8 cellular contexts compared by ENCODE assay signal in the genomic region with DNA sequence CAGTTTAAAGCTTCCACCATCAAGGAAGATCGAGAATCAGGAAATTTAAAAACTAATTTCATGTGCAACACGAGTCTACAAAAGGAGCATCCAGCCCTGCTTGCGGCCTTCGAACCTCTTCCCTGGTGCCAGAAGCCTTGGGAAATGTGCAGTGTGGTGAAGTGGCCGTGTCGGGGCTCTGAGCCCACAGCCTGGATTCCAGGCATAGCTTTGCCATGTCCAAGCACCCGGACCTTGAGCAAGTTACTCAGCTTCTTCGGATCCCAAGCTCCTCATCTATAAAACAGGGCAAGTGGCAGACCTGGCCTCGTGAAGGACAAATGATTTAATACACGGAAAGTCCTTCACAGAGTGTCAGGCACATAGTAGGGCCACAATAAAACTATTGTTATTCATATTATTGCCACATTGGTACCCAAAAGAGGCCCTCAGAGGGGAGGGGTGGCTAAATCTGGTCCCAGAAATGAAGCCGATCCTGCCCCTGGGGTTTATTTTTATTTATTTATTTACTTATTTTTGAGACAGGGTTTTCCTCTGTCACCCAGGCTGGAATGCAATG. TPM values are rescaled to one million over a fixed set of nuclear protein-coding genes. Genes with fewer than 3 reads are reported as not detected.
A peak's percentile ranks its signal among the peaks of the same experiment; 100 is the strongest.
DNase-seq lines count a peak whose midpoint lies in the region; ATAC-seq and TF ChIP-seq lines count a peak whose summit lies in the region.

No MANE protein-coding gene starts in this region.

- CTCF ChIA-PET in activated CD8-positive, alpha-beta T cell treated with anti-CD3 and anti-CD28 coated beads for 36 hours (lab: Charles Lee), result interaction anchor here (0.9 to 1.9 kb wide), 3 partner anchors 15 to 142 kb away, joined by 3 to 6 read pairs (median 4); no protein-coding TSS in a partner anchor
- CTCF ChIA-PET in activated CD8-positive, alpha-beta T cell treated with anti-CD3 and anti-CD28 coated beads, Interleukin-2, amount 10 ng/mL, durations not matched to agents 7 days and 5 days (lab: Charles Lee), result interaction anchor here (0.8 to 1.3 kb wide), 2 partner anchors 38 to 77 kb away, joined by 3 read pairs; no protein-coding TSS in a partner anchor
- CTCF ChIA-PET in WTC11 (lab: Charles Lee), result interaction anchor here (1.0 to 1.5 kb wide), 4 partner anchors 9 to 77 kb away, joined by 3 read pairs; no protein-coding TSS in a partner anchor

- H3K4me2 ChIP-seq in skeletal muscle satellite cell (ENCODE audit: low read length), result no peak overlapping the region

- intact Hi-C loops in activated CD8-positive, alpha-beta T cell treated with anti-CD3 and anti-CD28 coated beads for 36 hours (cut with micrococcal nuclease), result no loop called here
- intact Hi-C loops in activated T-helper 1 cell treated with anti-CD3 and anti-CD28 coated beads, Interleukin-12 subunit alpha, Interleukin-12 subunit beta, Interleukin-2, Interleukin-4 antibody, amounts not matched to agents 30 ng/mL and 10 ng/mL and 1 ng/mL, durations not matched to agents 14 hours and 24 hours and 36 hours (cut with micrococcal nuclease), result no loop called here

- ATAC-seq in activated CD8-positive, alpha-beta T cell treated with anti-CD3 and anti-CD28 coated beads for 36 hours, result no peak
- ATAC-seq in activated CD8-positive, alpha-beta T cell treated with anti-CD3 and anti-CD28 coated beads, Interleukin-2, amount 10 ng/mL, durations not matched to agents 7 days and 5 days, result no peak
- no peak; the same call in 1 of the 2 replicates for ATAC-seq in WTC11
- ATAC-seq in HG03159 (IDR thresholded peaks at IDR 0.05; ENCODE audit: unreplicated experiment), result no peak

- POLR2A ChIA-PET in activated CD8-positive, alpha-beta T cell treated with anti-CD3 and anti-CD28 coated beads for 36 hours (lab: Charles Lee), result interaction anchor here (1.4 kb wide), 1 partner anchor 29 kb away, joined by 3 read pairs; no protein-coding TSS in a partner anchor
- POLR2A ChIA-PET in activated CD8-positive, alpha-beta T cell treated with anti-CD3 and anti-CD28 coated beads, Interleukin-2, amount 10 ng/mL, durations not matched to agents 7 days and 5 days (lab: Charles Lee), result interaction anchor here (1.5 kb wide), 1 partner anchor 19 kb away, joined by 3 read pairs; no protein-coding TSS in a partner anchor
- POLR2A ChIA-PET in WTC11 (lab: Charles Lee), result interaction anchor here (0.8 kb wide), 1 partner anchor 18 kb away, joined by 4 read pairs; no protein-coding TSS in a partner anchor

- H3K36me3 ChIP-seq in skeletal muscle satellite cell (ENCODE audit: insufficient read depth, low read length), result peaks cover 36% of the 10 kb centered on the region

- peaks cover 20% of the 10 kb centered on the region for H3K4me1 ChIP-seq in skeletal muscle satellite cell (ENCODE audit: control insufficient read depth, insufficient read depth, low read length)

- peak overlapping the region; percentile 30 for H3K9ac ChIP-seq in skeletal muscle satellite cell (ENCODE audit: low read depth, low read length)

- no peak for DNase-seq in activated CD8-positive, alpha-beta T cell treated with anti-CD3 and anti-CD28 coated beads for 36 hours
- no peak for DNase-seq in activated CD8-positive, alpha-beta T cell treated with anti-CD3 and anti-CD28 coated beads, Interleukin-2, amount 10 ng/mL, durations not matched to agents 7 days and 5 days
- DNase-seq in WTC11 (ENCODE audit: low spot score) (no peak), foreskin fibroblast (peak; percentile 49 to 72), NCI-H1436 (lab: John Stamatoyannopoulos, UW) (no peak)
- no peak for DNase-seq in activated T-helper 1 cell treated with anti-CD3 and anti-CD28 coated beads, Interleukin-12 subunit alpha, Interleukin-12 subunit beta, Interleukin-2, Interleukin-4 antibody, amounts not matched to agents 30 ng/mL and 10 ng/mL and 1 ng/mL, durations not matched to agents 14 hours and 24 hours and 36 hours (ENCODE audit: low spot score)

- peaks cover 62% of the 10 kb centered on the region for H3K4me1 Mint-ChIP-seq in activated CD8-positive, alpha-beta T cell treated with anti-CD3 and anti-CD28 coated beads for 36 hours (ENCODE audit: low read depth)
- H3K4me1 Mint-ChIP-seq in activated CD8-positive, alpha-beta T cell treated with anti-CD3 and anti-CD28 coated beads, Interleukin-2, amount 10 ng/mL, durations not matched to agents 7 days and 5 days (ENCODE audit: low read depth), result peaks cover 74% of the 10 kb centered on the region
- peaks cover 15% of the 10 kb centered on the region for H3K4me1 Mint-ChIP-seq in WTC11
- H3K4me1 Mint-ChIP-seq in activated T-helper 1 cell treated with anti-CD3 and anti-CD28 coated beads, Interleukin-12 subunit alpha, Interleukin-12 subunit beta, Interleukin-2, Interleukin-4 antibody, amounts not matched to agents 30 ng/mL and 10 ng/mL and 1 ng/mL, durations not matched to agents 14 hours and 24 hours and 36 hours (ENCODE audit: low read depth), result peaks cover 49% of the 10 kb centered on the region

- no peaks in the 10 kb centered on the region for H3K27me3 ChIP-seq in skeletal muscle satellite cell (ENCODE audit: control insufficient read depth, insufficient read depth, low read length)

- H3K9me3 Mint-ChIP-seq in activated CD8-positive, alpha-beta T cell treated with anti-CD3 and anti-CD28 coated beads for 36 hours, result no peaks in the 10 kb centered on the region
- H3K9me3 Mint-ChIP-seq in activated CD8-positive, alpha-beta T cell treated with anti-CD3 and anti-CD28 coated beads, Interleukin-2, amount 10 ng/mL, durations not matched to agents 7 days and 5 days (ENCODE audit: insufficient read depth), result no peaks in the 10 kb centered on the region
- no peaks in the 10 kb centered on the region for H3K9me3 Mint-ChIP-seq in WTC11
- no peaks in the 10 kb centered on the region for H3K9me3 Mint-ChIP-seq in activated T-helper 1 cell treated with anti-CD3 and anti-CD28 coated beads, Interleukin-12 subunit alpha, Interleukin-12 subunit beta, Interleukin-2, Interleukin-4 antibody, amounts not matched to agents 30 ng/mL and 10 ng/mL and 1 ng/mL, durations not matched to agents 14 hours and 24 hours and 36 hours

- no peak overlapping the region for H3K4me3 Mint-ChIP-seq in activated CD8-positive, alpha-beta T cell treated with anti-CD3 and anti-CD28 coated beads for 36 hours
- H3K4me3 Mint-ChIP-seq in activated CD8-positive, alpha-beta T cell treated with anti-CD3 and anti-CD28 coated beads, Interleukin-2, amount 10 ng/mL, durations not matched to agents 7 days and 5 days, result no peak overlapping the region
- no peak overlapping the region for H3K4me3 Mint-ChIP-seq in WTC11
- no peak overlapping the region for H3K4me3 Mint-ChIP-seq in activated T-helper 1 cell treated with anti-CD3 and anti-CD28 coated beads, Interleukin-12 subunit alpha, Interleukin-12 subunit beta, Interleukin-2, Interleukin-4 antibody, amounts not matched to agents 30 ng/mL and 10 ng/mL and 1 ng/mL, durations not matched to agents 14 hours and 24 hours and 36 hours

- TF ChIP-seq CTCF in activated CD8-positive, alpha-beta T cell treated with anti-CD3 and anti-CD28 coated beads for 36 hours (IDR thresholded peaks at IDR 0.05), result no peak
- TF ChIP-seq CTCF in WTC11 (IDR thresholded peaks at IDR 0.05), result no peak
- TF ChIP-seq CTCF in foreskin fibroblast (IDR thresholded peaks at IDR 0.05; ENCODE audit: low read depth, low read length), result no peak

- peak overlapping the region; percentile 21 for H3K27ac Mint-ChIP-seq in activated CD8-positive, alpha-beta T cell treated with anti-CD3 and anti-CD28 coated beads for 36 hours
- H3K27ac Mint-ChIP-seq in activated CD8-positive, alpha-beta T cell treated with anti-CD3 and anti-CD28 coated beads, Interleukin-2, amount 10 ng/mL, durations not matched to agents 7 days and 5 days, result no peak overlapping the region
- peak overlapping the region; percentile 54 for H3K27ac Mint-ChIP-seq in WTC11
- H3K27ac Mint-ChIP-seq in activated T-helper 1 cell treated with anti-CD3 and anti-CD28 coated beads, Interleukin-12 subunit alpha, Interleukin-12 subunit beta, Interleukin-2, Interleukin-4 antibody, amounts not matched to agents 30 ng/mL and 10 ng/mL and 1 ng/mL, durations not matched to agents 14 hours and 24 hours and 36 hours, result no peak overlapping the region

- no peak overlapping the region for H3K4me3 ChIP-seq in foreskin fibroblast (ENCODE audit: low read depth in 1 of 2, low read length in 2 of 2)
- H3K4me3 ChIP-seq in skeletal muscle satellite cell (ENCODE audit: low read length), result no peak overlapping the region

- H3K36me3 Mint-ChIP-seq in activated CD8-positive, alpha-beta T cell treated with anti-CD3 and anti-CD28 coated beads for 36 hours (ENCODE audit: low read depth), result peaks cover 60% of the 10 kb centered on the region
- H3K36me3 Mint-ChIP-seq in activated CD8-positive, alpha-beta T cell treated with anti-CD3 and anti-CD28 coated beads, Interleukin-2, amount 10 ng/mL, durations not matched to agents 7 days and 5 days (ENCODE audit: low read depth), result peaks cover 67% of the 10 kb centered on the region
- no peaks in the 10 kb centered on the region; the same call in 1 of the 2 replicates for H3K36me3 Mint-ChIP-seq in WTC11
- H3K36me3 Mint-ChIP-seq in activated T-helper 1 cell treated with anti-CD3 and anti-CD28 coated beads, Interleukin-12 subunit alpha, Interleukin-12 subunit beta, Interleukin-2, Interleukin-4 antibody, amounts not matched to agents 30 ng/mL and 10 ng/mL and 1 ng/mL, durations not matched to agents 14 hours and 24 hours and 36 hours (ENCODE audit: low read depth), result peaks cover 29% of the 10 kb centered on the region

- H3K9me3 ChIP-seq in skeletal muscle satellite cell (replicated peaks; ENCODE audit: low read length), result no peaks in the 10 kb centered on the region

- H3K27me3 Mint-ChIP-seq in activated CD8-positive, alpha-beta T cell treated with anti-CD3 and anti-CD28 coated beads for 36 hours, result no peaks in the 10 kb centered on the region
- no peaks in the 10 kb centered on the region for H3K27me3 Mint-ChIP-seq in activated CD8-positive, alpha-beta T cell treated with anti-CD3 and anti-CD28 coated beads, Interleukin-2, amount 10 ng/mL, durations not matched to agents 7 days and 5 days (ENCODE audit: low read depth)
- no peaks in the 10 kb centered on the region for H3K27me3 Mint-ChIP-seq in WTC11 (ENCODE audit: low read depth)
- H3K27me3 Mint-ChIP-seq in activated T-helper 1 cell treated with anti-CD3 and anti-CD28 coated beads, Interleukin-12 subunit alpha, Interleukin-12 subunit beta, Interleukin-2, Interleukin-4 antibody, amounts not matched to agents 30 ng/mL and 10 ng/mL and 1 ng/mL, durations not matched to agents 14 hours and 24 hours and 36 hours (ENCODE audit: insufficient read depth), result no peaks in the 10 kb centered on the region

TF ChIP-seq in WTC11, 78 proteins besides CTCF, POLR2A, EP300 and RAD21 (continues in another document):
- TF ChIP-seq ZNF263 (CRISPR knock-in tag; IDR thresholded peaks at IDR 0.05; ENCODE audit: low read depth), result no peak
- TF ChIP-seq EMX1 (CRISPR knock-in tag; IDR thresholded peaks at IDR 0.05), result no peak

RNA-seq across cellular contexts. Expression of a gene that starts 34.8 kb away (rescaled TPM):
- total RNA-seq in activated CD8-positive, alpha-beta T cell treated with anti-CD3 and anti-CD28 coated beads for 36 hours, result 100 to 1,000 TPM; 664 to 677 TPM
- 100 to 1,000 TPM; 837 to 887 TPM for total RNA-seq in activated CD8-positive, alpha-beta T cell treated with anti-CD3 and anti-CD28 coated beads, Interleukin-2, amount 10 ng/mL, durations not matched to agents 7 days and 5 days
- total RNA-seq in WTC11 (2021), result 102 to 122 TPM (median 122 TPM) in 3 replicates
- total RNA-seq in skeletal muscle satellite cell (2012; rRNA removed), result 279 and 447 TPM in 2 replicates
- total RNA-seq in activated T-helper 1 cell treated with anti-CD3 and anti-CD28 coated beads, Interleukin-12 subunit alpha, Interleukin-12 subunit beta, Interleukin-2, Interleukin-4 antibody, amounts not matched to agents 30 ng/mL and 10 ng/mL and 1 ng/mL, durations not matched to agents 14 hours and 24 hours and 36 hours, result 531 and 535 TPM in 2 replicates

Comparison
In these comparisons a context has a peak if more than half of its experiments do, and no peak if none do; other contexts are left out.
1. H3K27ac Mint-ChIP-seq: peak in activated CD8-positive, alpha-beta T cell treated with anti-CD3 and anti-CD28 coated beads for 36 hours (single experiment) and WTC11 (single experiment); none in activated CD8-positive, alpha-beta T cell treated with anti-CD3 and anti-CD28 coated beads, Interleukin-2, amount 10 ng/mL, durations not matched to agents 7 days and 5 days (single experiment) and activated T-helper 1 cell treated with anti-CD3 and anti-CD28 coated beads, Interleukin-12 subunit alpha, Interleukin-12 subunit beta, Interleukin-2, Interleukin-4 antibody, amounts not matched to agents 30 ng/mL and 10 ng/mL and 1 ng/mL, durations not matched to agents 14 hours and 24 hours and 36 hours (single experiment).
2. DNase-seq: peak in foreskin fibroblast (2 of 2); none in activated CD8-positive, alpha-beta T cell treated with anti-CD3 and anti-CD28 coated beads for 36 hours (single experiment), activated CD8-positive, alpha-beta T cell treated with anti-CD3 and anti-CD28 coated beads, Interleukin-2, amount 10 ng/mL, durations not matched to agents 7 days and 5 days (single experiment), WTC11 (single experiment), NCI-H1436 (single experiment) and activated T-helper 1 cell treated with anti-CD3 and anti-CD28 coated beads, Interleukin-12 subunit alpha, Interleukin-12 subunit beta, Interleukin-2, Interleukin-4 antibody, amounts not matched to agents 30 ng/mL and 10 ng/mL and 1 ng/mL, durations not matched to agents 14 hours and 24 hours and 36 hours (single experiment).